Comparison of ENCODE assay signal across 12 cellular contexts in genomic region chr9:130660683-130661460, GRCh38. TPM values are rescaled to one million over a fixed set of nuclear protein-coding genes. Genes with fewer than 3 reads are reported as not detected.
DNase-seq lines count a peak whose midpoint lies in the region; ATAC-seq, FAIRE-seq and TF ChIP-seq lines count a peak whose summit lies in the region.
"Had no signal": no experiment of that assay in that cellular context is flagged by ENCODE, and none has a peak within 500 bp of the region (broad histone marks: within the 10 kb centered on the region; RNA-seq: fewer than 3 reads in every experiment).

No MANE protein-coding gene starts in this region.

- peaks cover 36% of the 10 kb centered on the region for H3K4me1 ChIP-seq in A549
- peaks cover 25% of the 10 kb centered on the region for H3K4me1 ChIP-seq in HUES6 (ENCODE audit: control insufficient read depth, insufficient read depth, low read length)
- H3K4me1 ChIP-seq in endodermal cell (ENCODE audit: control insufficient read depth, insufficient read depth, low read length) = no peaks in the 10 kb centered on the region

- peaks cover 99% of the 10 kb centered on the region for H3K27me3 Mint-ChIP-seq in endodermal cell (ENCODE audit: insufficient read depth)
- peaks cover 100% of the 10 kb centered on the region for H3K27me3 Mint-ChIP-seq in nephron progenitor cell (ENCODE audit: low read depth, poor library complexity)

- H3K36me3 ChIP-seq in HUES6 (ENCODE audit: control insufficient read depth, insufficient read depth, low read length) (no peaks in the 10 kb centered on the region), endodermal cell (ENCODE audit: control insufficient read depth, insufficient read depth, low read length) (no peaks in the 10 kb centered on the region)

- FAIRE-seq in A549 (lab: Jason Lieb, UNC) = no peak
- FAIRE-seq: RCC 7860 had no signal

- no peak for TF ChIP-seq RAD21 in A549 (conservative IDR thresholded peaks at IDR 0.05 in 1 of 2, IDR thresholded peaks at IDR 0.05 in 1 of 2)

- H3K4me3 ChIP-seq in A549 = peak overlapping the region; percentile 48
- peak overlapping the region; percentile 52 for H3K4me3 ChIP-seq in HUES6 (ENCODE audit: low read depth, low read length)
- H3K4me3 ChIP-seq in endodermal cell (ENCODE audit: low read length) = no peak overlapping the region

- 33% methylated on average over 29 of the region's 82 CpGs for WGBS in A549 (ENCODE audit: missing lambda C conversion rate)
- WGBS in endodermal cell (ENCODE audit: insufficient coverage in 1 of 2, insufficient read length in 1 of 2), 2 experiments = 0 to 1% methylated on average over 22 to 82 of the region's 82 CpGs

- H3K9ac ChIP-seq in HUES6 (ENCODE audit: low read length) (no peak overlapping the region), endodermal cell (ENCODE audit: extremely low read depth, low read length, poor library complexity, severe bottlenecking) (no peak overlapping the region)

- peak in 1 of 2 experiments; percentile 50; a peak in 3 of 6 replicates for ATAC-seq in A549

- DNase-seq in A549 (ENCODE audit: low read depth in 1 of 2, low spot score in 1 of 2) = no peak
- DNase-seq in endodermal cell = peak; percentile 73
- peak; percentile 67 for DNase-seq in nephron progenitor cell
- no peak for DNase-seq in SK-N-DZ (ENCODE audit: low spot score)
- DNase-seq in islet precursor cell = no peak
- no peak for DNase-seq in activated naive CD4-positive, alpha-beta T cell treated with anti-CD3 and anti-CD28 coated beads, Interleukin-2, amount 50 U/mL, for 16 hours
- DNase-seq in GF-D8 (lab: John Stamatoyannopoulos, UW) = no peak
- DNase-seq: COR-L47 had no signal

- POLR2A ChIA-PET in A549 (lab: Yijun Ruan, JAX) = no interaction called here

- CTCF ChIA-PET in A549 (lab: Yijun Ruan, JAX) = interaction anchor here (1.3 kb wide), 1 partner anchor 21 kb away, joined by 5 read pairs; no protein-coding TSS in a partner anchor

- H3K9me3 ChIP-seq in A549 (no peaks in the 10 kb centered on the region), HUES6 (ENCODE audit: control insufficient read depth, insufficient read depth, low read depth, low read length) (peaks cover 8% of the 10 kb centered on the region), endodermal cell (ENCODE audit: control insufficient read depth, low read length) (no peaks in the 10 kb centered on the region)

- H3K4me3 Mint-ChIP-seq in endodermal cell (no peak overlapping the region), nephron progenitor cell (peak overlapping the region; percentile 49)

- H3K27ac Mint-ChIP-seq in endodermal cell (no peak overlapping the region), nephron progenitor cell (no peak overlapping the region)
- H3K27ac Mint-ChIP-seq: progenitor cell of endocrine pancreas had no signal

- TF ChIP-seq CTCF in A549 (IDR thresholded peaks at IDR 0.05) (no peak), endodermal cell (conservative IDR thresholded peaks at IDR 0.05) (no peak), nephron progenitor cell (IDR thresholded peaks at IDR 0.05) (no peak)

- peaks cover 4% of the 10 kb centered on the region for H3K4me1 Mint-ChIP-seq in endodermal cell
- peaks cover 19% of the 10 kb centered on the region for H3K4me1 Mint-ChIP-seq in nephron progenitor cell

- H3K36me3 Mint-ChIP-seq in endodermal cell (ENCODE audit: low read depth) = peaks cover 4% of the 10 kb centered on the region
- no peaks in the 10 kb centered on the region for H3K36me3 Mint-ChIP-seq in nephron progenitor cell (ENCODE audit: low read depth)

- peaks cover 13% of the 10 kb centered on the region for H3K9me3 Mint-ChIP-seq in endodermal cell
- peaks cover 26% of the 10 kb centered on the region for H3K9me3 Mint-ChIP-seq in nephron progenitor cell

- H3K27me3 ChIP-seq in HUES6 (ENCODE audit: control insufficient read depth, insufficient read depth, low read length) = peaks cover 100% of the 10 kb centered on the region
- H3K27me3 ChIP-seq in endodermal cell (ENCODE audit: control insufficient read depth, insufficient read depth, low read length, poor library complexity, severe bottlenecking) = peaks cover 100% of the 10 kb centered on the region

- peak overlapping the region; percentile 9 to 63; a peak in 3 of 6 replicates for H3K27ac ChIP-seq in A549
- no peak overlapping the region for H3K27ac ChIP-seq in HUES6 (ENCODE audit: low read depth, low read length)
- H3K27ac ChIP-seq in endodermal cell (ENCODE audit: low read depth, low read length) = no peak overlapping the region

- H3K4me2 ChIP-seq in A549 = peak overlapping the region; percentile 98

- TF ChIP-seq EP300 in A549 (IDR thresholded peaks at IDR 0.05) = no peak

- no peak for TF ChIP-seq POLR2A in A549 (IDR thresholded peaks at IDR 0.05; ENCODE audit: low read length)

TF ChIP-seq in A549, 52 proteins besides CTCF, POLR2A, EP300 and RAD21:
- no peak for TF ChIP-seq ESRRA (IDR thresholded peaks at IDR 0.05; ENCODE audit: borderline replicate concordance, low read length)
- TF ChIP-seq SREBF2 (IDR thresholded peaks at IDR 0.05) = no peak
- no peak for TF ChIP-seq FOSB (CRISPR knock-in tag; IDR thresholded peaks at IDR 0.05)
- no peak for TF ChIP-seq RCOR1 (IDR thresholded peaks at IDR 0.05; ENCODE audit: low read depth, low read length)

RNA-seq across cellular contexts. Expression of gene PRDM12, which starts 3.5 kb away (rescaled TPM):
- polyA plus RNA-seq in A549 (2011; rRNA removed) (0.09 and 0.17 TPM in 2 replicates), A549 (2017; fragmentation: RNase III; extraction: RNeasy Plus Mini Kit Qiagen cat#74134 plus additional on column Dnase treatment) (0.10 to 0.17 TPM (median 0.13 TPM) in 3 replicates)
- polyA plus RNA-seq in A549 (2012; cell fraction: cytosol; rRNA removed) = 0.05 and 0.14 TPM in 2 replicates
- 0.10 and 0.17 TPM in 2 replicates for polyA plus RNA-seq in A549 (2012; cell fraction: nucleus; rRNA removed)
- polyA minus RNA-seq in A549 (2011; rRNA and poly(A)+ RNA removed) = 0.08 and 0.10 TPM in 2 replicates
- not detected for total RNA-seq in endodermal cell
- 5.8 TPM for polyA plus RNA-seq in endodermal cell (2013, experiment 1 of 2)
- polyA plus RNA-seq in endodermal cell (2013, experiment 2 of 2) = 5.3 TPM
- polyA plus RNA-seq in SK-N-DZ (2014; cell fraction: cytosol; rRNA removed) = 0.21 TPM in 1 of 2 replicates, not detected in the other
- 0.08 TPM in 1 of 2 replicates, not detected in the other for polyA plus RNA-seq in SK-N-DZ (2014; cell fraction: nucleus; rRNA removed)
- total RNA-seq: progenitor cell of endocrine pancreas, temporal lobe had no signal

RNA-seq across cellular contexts. Expression of gene EXOSC2, which starts 32.7 kb away (rescaled TPM):
- polyA plus RNA-seq in A549 (2011; rRNA removed) (76.1 and 96.8 TPM in 2 replicates), A549 (2017; fragmentation: RNase III; extraction: RNeasy Plus Mini Kit Qiagen cat#74134 plus additional on column Dnase treatment) (97.9 to 111 TPM (median 101 TPM) in 3 replicates)
- 59.6 and 61.4 TPM in 2 replicates for polyA plus RNA-seq in A549 (2012; cell fraction: cytosol; rRNA removed)
- 43.5 and 62.0 TPM in 2 replicates for polyA plus RNA-seq in A549 (2012; cell fraction: nucleus; rRNA removed)
- 45.1 and 62.3 TPM in 2 replicates for polyA minus RNA-seq in A549 (2011; rRNA and poly(A)+ RNA removed)
- 10 to 100 TPM; 47.8 to 74.0 TPM for total RNA-seq in endodermal cell
- polyA plus RNA-seq in endodermal cell (2013, experiment 1 of 2) = 37.7 TPM
- polyA plus RNA-seq in endodermal cell (2013, experiment 2 of 2) = 37.3 TPM
- 90.2 and 99.1 TPM in 2 replicates for polyA plus RNA-seq in SK-N-DZ (2014; cell fraction: cytosol; rRNA removed)
- 96.0 and 99.5 TPM in 2 replicates for polyA plus RNA-seq in SK-N-DZ (2014; cell fraction: nucleus; rRNA removed)

Comparison
In these comparisons a context has a peak if more than half of its experiments do, and no peak if none do; other contexts are left out.
1. DNase-seq: peak in endodermal cell (single experiment) and nephron progenitor cell (single experiment); none in A549 (0 of 2), SK-N-DZ (single experiment), islet precursor cell (single experiment), activated naive CD4-positive, alpha-beta T cell treated with anti-CD3 and anti-CD28 coated beads, Interleukin-2, amount 50 U/mL, for 16 hours (single experiment) and GF-D8 (single experiment).
2. H3K27ac ChIP-seq: peak in A549 (2 of 2); none in HUES6 (single experiment) and endodermal cell (single experiment).